Comparison of ENCODE assay signal across 8 cellular contexts in the genomic region with DNA sequence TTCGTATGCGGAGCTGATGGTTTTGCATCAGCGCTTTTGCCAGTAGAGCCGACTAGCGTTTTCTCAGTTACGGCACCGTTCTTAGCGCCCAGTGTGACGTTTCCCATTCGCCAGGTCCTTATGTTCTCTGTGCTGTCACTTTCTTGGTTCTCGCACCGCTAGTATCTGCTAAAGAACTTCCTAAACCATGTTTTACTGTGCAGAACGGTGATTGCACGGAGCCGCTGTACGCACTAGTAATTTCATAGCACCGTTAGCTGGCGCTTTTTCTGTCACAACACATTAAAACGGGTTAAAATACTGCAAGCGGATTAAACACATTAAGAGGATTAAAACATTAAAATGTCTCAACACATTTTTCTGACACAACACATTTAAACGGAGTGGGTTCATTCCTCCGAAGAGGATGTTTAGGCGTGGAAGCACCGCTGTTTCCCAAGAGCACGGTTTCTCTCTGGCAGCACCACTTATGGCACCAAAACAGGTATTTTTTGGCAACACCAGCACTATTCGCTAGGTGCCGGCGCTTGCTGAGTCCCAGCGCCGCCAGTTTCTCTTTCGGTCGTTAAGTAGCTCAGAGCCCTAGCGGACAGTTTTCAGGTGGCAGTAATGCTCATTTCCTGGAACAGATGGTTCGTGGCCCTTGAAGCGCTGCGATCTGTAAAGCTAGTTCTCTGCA. TPM values are rescaled to one million over a fixed set of nuclear protein-coding genes. Genes with fewer than 3 reads are reported as not detected.
DNase-seq lines count a peak whose midpoint lies in the region; ATAC-seq and TF ChIP-seq lines count a peak whose summit lies in the region.

No MANE protein-coding gene starts in this region.

- H3K36me3 ChIP-seq in mesodermal cell (ENCODE audit: control insufficient read depth, insufficient read depth, low read length): no peaks in the 10 kb centered on the region

- H3K4me1 ChIP-seq in mesodermal cell (ENCODE audit: control insufficient read depth, insufficient read depth, low read length, poor library complexity, severe bottlenecking): peaks cover 8% of the 10 kb centered on the region

- no peaks in the 10 kb centered on the region for H3K9me3 ChIP-seq in mesodermal cell (ENCODE audit: control insufficient read depth, low read length)

- no peak overlapping the region for H3K27ac ChIP-seq in mesodermal cell (ENCODE audit: low read depth, low read length, severe bottlenecking)

- H3K4me3 ChIP-seq in AG09309 (ENCODE audit: control insufficient read depth, low read depth, low read length) (peak overlapping the region; percentile 67), mesodermal cell (ENCODE audit: extremely low read depth, insufficient read depth, low read length, poor library complexity, severe bottlenecking) (peak overlapping the region; percentile 65)

- in situ Hi-C loops in GM18951 (cut with MboI; ENCODE audit: low sequenced_read_pairs, unreplicated experiment): no loop called here

- DNase-seq in AG09309 (ENCODE audit: low read depth): no peak
- DNase-seq in NCI-H2196 (lab: John Stamatoyannopoulos, UW; ENCODE audit: unreplicated experiment): peak; percentile 93
- DNase-seq in activated CD4-positive, CD25-positive, alpha-beta regulatory T cell (lab: John Stamatoyannopoulos, UW): peak; percentile 53 to 79 (median 67)
- DNase-seq in dedifferentiated amniotic fluid mesenchymal stem cell (ENCODE audit: extremely low spot score): peak; percentile 67
- peak; percentile 79 for DNase-seq in stimulated activated CD8-positive, alpha-beta memory T cell treated with anti-CD3 and anti-CD28 coated beads, Interleukin-4, amount 100 ng/mL, for 48 hours

- ATAC-seq in HG03135 (IDR thresholded peaks at IDR 0.05; ENCODE audit: unreplicated experiment): peak; percentile 79

- peak; percentile 50 for TF ChIP-seq CTCF in AG09309 (IDR thresholded peaks at IDR 0.05; ENCODE audit: control insufficient read depth, insufficient read depth, low read depth, low read length, missing control alignments)

- 1 to 2% methylated on average over 34 to 35 of the region's 36 CpGs for WGBS in mesodermal cell (ENCODE audit: insufficient coverage in 2 of 2), 2 experiments

- TF ChIP-seq POLR2A in GM18951 (IDR thresholded peaks at IDR 0.05; ENCODE audit: extremely low read depth, insufficient read depth, insufficient read length): peak; percentile 40

RNA-seq across cellular contexts. Expression of a gene that starts 20.4 kb away (rescaled TPM):
- 1.9 TPM for polyA plus RNA-seq in mesodermal cell (2013, experiment 1 of 2)
- polyA plus RNA-seq in mesodermal cell (2013, experiment 2 of 2): 1.2 TPM
